ENCODE assay signal across 1 cellular context in the genomic region with DNA sequence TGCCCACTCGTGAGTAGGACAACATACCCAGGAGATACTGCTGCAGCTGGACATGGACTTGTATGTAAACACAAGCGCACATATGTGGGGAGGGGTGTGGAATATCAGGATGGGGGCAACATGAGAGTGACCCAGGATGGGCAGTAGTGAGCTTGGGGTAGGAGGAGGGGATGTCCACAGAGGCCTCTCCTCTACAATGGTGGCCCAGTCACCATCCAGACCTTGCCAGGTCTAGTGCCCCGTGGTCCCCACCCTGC.
TF ChIP-seq lines count a peak whose summit lies in the region.

No MANE protein-coding gene starts in this region.

TF ChIP-seq in SK-N-SH, 30 proteins besides CTCF, POLR2A, EP300 and RAD21 (continued from another document):
- TF ChIP-seq, protein P1, sequence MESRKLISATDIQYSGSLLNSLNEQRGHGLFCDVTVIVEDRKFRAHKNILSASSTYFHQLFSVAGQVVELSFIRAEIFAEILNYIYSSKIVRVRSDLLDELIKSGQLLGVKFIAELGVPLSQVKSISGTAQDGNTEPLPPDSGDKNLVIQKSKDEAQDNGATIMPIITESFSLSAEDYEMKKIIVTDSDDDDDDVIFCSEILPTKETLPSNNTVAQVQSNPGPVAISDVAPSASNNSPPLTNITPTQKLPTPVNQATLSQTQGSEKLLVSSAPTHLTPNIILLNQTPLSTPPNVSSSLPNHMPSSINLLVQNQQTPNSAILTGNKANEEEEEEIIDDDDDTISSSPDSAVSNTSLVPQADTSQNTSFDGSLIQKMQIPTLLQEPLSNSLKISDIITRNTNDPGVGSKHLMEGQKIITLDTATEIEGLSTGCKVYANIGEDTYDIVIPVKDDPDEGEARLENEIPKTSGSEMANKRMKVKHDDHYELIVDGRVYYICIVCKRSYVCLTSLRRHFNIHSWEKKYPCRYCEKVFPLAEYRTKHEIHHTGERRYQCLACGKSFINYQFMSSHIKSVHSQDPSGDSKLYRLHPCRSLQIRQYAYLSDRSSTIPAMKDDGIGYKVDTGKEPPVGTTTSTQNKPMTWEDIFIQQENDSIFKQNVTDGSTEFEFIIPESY (IDR thresholded peaks at IDR 0.05; ENCODE audit: borderline replicate concordance, low read depth) = no peak
- TF ChIP-seq, protein P2, sequence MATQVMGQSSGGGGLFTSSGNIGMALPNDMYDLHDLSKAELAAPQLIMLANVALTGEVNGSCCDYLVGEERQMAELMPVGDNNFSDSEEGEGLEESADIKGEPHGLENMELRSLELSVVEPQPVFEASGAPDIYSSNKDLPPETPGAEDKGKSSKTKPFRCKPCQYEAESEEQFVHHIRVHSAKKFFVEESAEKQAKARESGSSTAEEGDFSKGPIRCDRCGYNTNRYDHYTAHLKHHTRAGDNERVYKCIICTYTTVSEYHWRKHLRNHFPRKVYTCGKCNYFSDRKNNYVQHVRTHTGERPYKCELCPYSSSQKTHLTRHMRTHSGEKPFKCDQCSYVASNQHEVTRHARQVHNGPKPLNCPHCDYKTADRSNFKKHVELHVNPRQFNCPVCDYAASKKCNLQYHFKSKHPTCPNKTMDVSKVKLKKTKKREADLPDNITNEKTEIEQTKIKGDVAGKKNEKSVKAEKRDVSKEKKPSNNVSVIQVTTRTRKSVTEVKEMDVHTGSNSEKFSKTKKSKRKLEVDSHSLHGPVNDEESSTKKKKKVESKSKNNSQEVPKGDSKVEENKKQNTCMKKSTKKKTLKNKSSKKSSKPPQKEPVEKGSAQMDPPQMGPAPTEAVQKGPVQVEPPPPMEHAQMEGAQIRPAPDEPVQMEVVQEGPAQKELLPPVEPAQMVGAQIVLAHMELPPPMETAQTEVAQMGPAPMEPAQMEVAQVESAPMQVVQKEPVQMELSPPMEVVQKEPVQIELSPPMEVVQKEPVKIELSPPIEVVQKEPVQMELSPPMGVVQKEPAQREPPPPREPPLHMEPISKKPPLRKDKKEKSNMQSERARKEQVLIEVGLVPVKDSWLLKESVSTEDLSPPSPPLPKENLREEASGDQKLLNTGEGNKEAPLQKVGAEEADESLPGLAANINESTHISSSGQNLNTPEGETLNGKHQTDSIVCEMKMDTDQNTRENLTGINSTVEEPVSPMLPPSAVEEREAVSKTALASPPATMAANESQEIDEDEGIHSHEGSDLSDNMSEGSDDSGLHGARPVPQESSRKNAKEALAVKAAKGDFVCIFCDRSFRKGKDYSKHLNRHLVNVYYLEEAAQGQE (IDR thresholded peaks at IDR 0.05; ENCODE audit: low read depth, low read length) = no peak
- TF ChIP-seq NRF1 (IDR thresholded peaks at IDR 0.05; ENCODE audit: low read depth, low read length) (no peak), GATA2 (CRISPR knock-in tag; IDR thresholded peaks at IDR 0.05) (no peak), GABPA (IDR thresholded peaks at IDR 0.05; ENCODE audit: low read depth) (no peak), FOXJ3 (CRISPR knock-in tag; IDR thresholded peaks at IDR 0.05) (no peak), JUND (IDR thresholded peaks at IDR 0.05) (no peak), SMC3 (IDR thresholded peaks at IDR 0.05; ENCODE audit: low read depth, low read length) (no peak)
- TF ChIP-seq, protein P3, sequence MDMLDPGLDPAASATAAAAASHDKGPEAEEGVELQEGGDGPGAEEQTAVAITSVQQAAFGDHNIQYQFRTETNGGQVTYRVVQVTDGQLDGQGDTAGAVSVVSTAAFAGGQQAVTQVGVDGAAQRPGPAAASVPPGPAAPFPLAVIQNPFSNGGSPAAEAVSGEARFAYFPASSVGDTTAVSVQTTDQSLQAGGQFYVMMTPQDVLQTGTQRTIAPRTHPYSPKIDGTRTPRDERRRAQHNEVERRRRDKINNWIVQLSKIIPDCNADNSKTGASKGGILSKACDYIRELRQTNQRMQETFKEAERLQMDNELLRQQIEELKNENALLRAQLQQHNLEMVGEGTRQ (IDR thresholded peaks at IDR 0.05; ENCODE audit: borderline replicate concordance, low read depth, low read length) = no peak
